Comparison of ENCODE assay signal across 41 cellular contexts in the genomic region with DNA sequence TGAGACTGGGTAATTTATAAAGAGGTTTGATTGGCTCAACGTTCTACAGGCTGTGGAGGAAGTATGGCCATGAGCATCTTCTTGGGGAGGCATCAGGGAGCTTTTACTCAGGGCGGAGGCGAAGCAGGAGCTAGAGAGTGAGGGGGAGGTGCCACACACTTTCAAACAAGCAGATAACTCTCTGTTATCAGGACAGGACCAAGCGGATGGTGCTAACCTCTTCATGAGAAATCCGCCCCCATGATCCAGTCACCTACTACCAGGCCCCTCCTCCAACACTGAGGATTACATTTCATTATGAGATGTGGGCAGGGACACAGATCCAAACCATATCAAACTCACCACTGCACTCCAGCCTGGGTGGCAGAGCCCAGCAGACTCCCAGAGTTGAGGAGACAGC. TPM values are rescaled to one million over a fixed set of nuclear protein-coding genes. Genes with fewer than 3 reads are reported as not detected.
"Had no signal": no experiment of that assay in that cellular context is flagged by ENCODE, and none has a peak within 500 bp of the region (broad histone marks: within the 10 kb centered on the region; RNA-seq: fewer than 3 reads in every experiment).

No MANE protein-coding gene starts in this region.

- H3K36me3 ChIP-seq: brain microvascular endothelial cell, breast epithelium had no signal

- H3K27ac Mint-ChIP-seq: activated B cell treated with CpG ODN at 0.5 μM for 24 hours; activated CD4-positive, alpha-beta memory T cell treated with anti-CD3 and anti-CD28 coated beads for 36 hours; activated CD4-positive, alpha-beta T cell treated with anti-CD3 and anti-CD28 coated beads, Interleukin-2, amount 10 ng/mL, durations not matched to agents 24 days and 14 days; activated CD8-positive, alpha-beta T cell treated with anti-CD3 and anti-CD28 coated beads for 36 hours; activated naive CD4-positive, alpha-beta T cell treated with anti-CD3 and anti-CD28 coated beads for 36 hours; activated naive CD4-positive, alpha-beta T cell treated with anti-CD3 and anti-CD28 coated beads, Interleukin-2, amount 50 U/mL, for 72 hours; activated naive CD8-positive, alpha-beta T cell treated with anti-CD3 and anti-CD28 coated beads, Interleukin-2, amount 10 ng/mL, durations not matched to agents 7 days and 5 days; activated naive CD8-positive, alpha-beta T cell treated with anti-CD3 and anti-CD28 coated beads, Interleukin-2, amount 50 U/mL, for 24 hours; activated T-cell treated with anti-CD3 and anti-CD28 coated beads, Interleukin-2, amount 50 U/mL, for 72 hours; activated T-helper 1 cell treated with anti-CD3 and anti-CD28 coated beads, Interleukin-12 subunit alpha, Interleukin-12 subunit beta, Interleukin-2, Interleukin-4 antibody, amounts not matched to agents 30 ng/mL and 10 ng/mL and 1 ng/mL, durations not matched to agents 14 hours and 24 hours and 36 hours; activated T-helper 17 cell treated with anti-CD3 and anti-CD28 coated beads, Interleukin-2, amount 50 U/mL, for 72 hours; T-helper 1 cell treated with Interleukin-12 subunit alpha and Interleukin-12 subunit beta and Interleukin-4 antibody, amounts not matched to agents 30 μg/mL and 1 μg/mL, for 36 hours; T-helper 2 cell treated with Interferon-gamma antibody and Interleukin-4, amounts not matched to agents 5 μg/mL and 100 μg/mL, for 36 hours had no signal

- DNase-seq: activated B cell treated with CpG ODN at 0.5 μM for 24 hours; activated CD4-positive, alpha-beta memory T cell treated with anti-CD3 and anti-CD28 coated beads for 36 hours; activated CD4-positive, alpha-beta T cell treated with anti-CD3 and anti-CD28 coated beads for 4 hours; activated CD4-positive, alpha-beta T cell treated with anti-CD3 and anti-CD28 coated beads, Interleukin-2, amount 10 ng/mL, durations not matched to agents 24 days and 14 days; activated CD4-positive, alpha-beta T cell treated with anti-CD3 and anti-CD28 coated beads, Interleukin-2, amount 50 U/mL, for 1 hour; activated CD4-positive, alpha-beta T cell treated with anti-CD3 and anti-CD28 coated beads, Interleukin-2, amount 50 U/mL, for 4 hours; activated CD4-positive, CD25-positive, alpha-beta regulatory T cell treated with anti-CD3 and anti-CD28 coated beads, Interleukin-2, amount 50 U/mL, for 72 hours; activated CD8-positive, alpha-beta memory T cell treated with anti-CD3 and anti-CD28 coated beads, Interleukin-2, amount 50 U/mL, for 4 hours; activated CD8-positive, alpha-beta T cell treated with anti-CD3 and anti-CD28 coated beads for 36 hours; activated effector memory CD4-positive, alpha-beta T cell treated with anti-CD3 and anti-CD28 coated beads, Interleukin-2, amount 50 U/mL, for 16 hours; activated gamma-delta T cell treated with Interleukin-2 at 50 U/mL for 16 hours; activated naive CD4-positive, alpha-beta T cell; activated naive CD4-positive, alpha-beta T cell treated with anti-CD3 and anti-CD28 coated beads for 36 hours; activated naive CD4-positive, alpha-beta T cell treated with anti-CD3 and anti-CD28 coated beads, Interleukin-2, amount 50 U/mL, for 16 hours; activated naive CD8-positive, alpha-beta T cell treated with anti-CD3 and anti-CD28 coated beads, Interleukin-2, amount 10 ng/mL, durations not matched to agents 7 days and 5 days; activated naive CD8-positive, alpha-beta T cell treated with anti-CD3 and anti-CD28 coated beads, Interleukin-2, amount 50 U/mL, for 24 hours; activated T-cell treated with anti-CD3 and anti-CD28 coated beads for 4 hours; activated T-cell treated with anti-CD3 and anti-CD28 coated beads, Interleukin-2, amount 50 U/mL, for 1 hour; activated T-cell treated with anti-CD3 and anti-CD28 coated beads, Interleukin-2, amount 50 U/mL, for 4 hours; activated T-cell treated with anti-CD3 and anti-CD28 coated beads, Interleukin-2, amount 50 U/mL, for 72 hours; amygdala; anterior cingulate cortex; body of pancreas; brain microvascular endothelial cell; central memory CD4-positive, alpha-beta T cell; T-helper 1 cell; T-helper 2 cell; T-helper 9 cell had no signal

- H3K4me3 ChIP-seq: body of pancreas, breast epithelium had no signal

- H3K4me1 ChIP-seq: body of pancreas, breast epithelium had no signal

- H3K36me3 Mint-ChIP-seq: activated CD4-positive, alpha-beta memory T cell treated with anti-CD3 and anti-CD28 coated beads for 36 hours; activated naive CD4-positive, alpha-beta T cell treated with anti-CD3 and anti-CD28 coated beads, Interleukin-2, amount 50 U/mL, for 72 hours; activated naive CD8-positive, alpha-beta T cell treated with anti-CD3 and anti-CD28 coated beads, Interleukin-2, amount 10 ng/mL, durations not matched to agents 7 days and 5 days had no signal

- H3K27me3 ChIP-seq: brain microvascular endothelial cell had no signal

- FAIRE-seq: astrocyte, TTC549 had no signal

- H3K4me1 Mint-ChIP-seq: activated B cell treated with CpG ODN at 0.5 μM for 24 hours; activated CD4-positive, alpha-beta T cell treated with anti-CD3 and anti-CD28 coated beads, Interleukin-2, amount 10 ng/mL, durations not matched to agents 24 days and 14 days; activated T-helper 17 cell treated with anti-CD3 and anti-CD28 coated beads, Interleukin-2, amount 50 U/mL, for 72 hours had no signal

- H3K9me3 Mint-ChIP-seq: activated CD4-positive, alpha-beta T cell treated with anti-CD3 and anti-CD28 coated beads, Interleukin-2, amount 10 ng/mL, durations not matched to agents 24 days and 14 days; activated CD8-positive, alpha-beta T cell treated with anti-CD3 and anti-CD28 coated beads for 36 hours; activated naive CD4-positive, alpha-beta T cell treated with anti-CD3 and anti-CD28 coated beads for 36 hours; activated naive CD8-positive, alpha-beta T cell treated with anti-CD3 and anti-CD28 coated beads, Interleukin-2, amount 50 U/mL, for 24 hours; activated T-cell treated with anti-CD3 and anti-CD28 coated beads, Interleukin-2, amount 50 U/mL, for 4 hours; activated T-helper 1 cell treated with anti-CD3 and anti-CD28 coated beads, Interleukin-12 subunit alpha, Interleukin-12 subunit beta, Interleukin-2, Interleukin-4 antibody, amounts not matched to agents 30 ng/mL and 10 ng/mL and 1 ng/mL, durations not matched to agents 14 hours and 24 hours and 36 hours; activated T-helper 17 cell treated with anti-CD3 and anti-CD28 coated beads, Interleukin-2, amount 50 U/mL, for 72 hours; T-helper 1 cell treated with Interleukin-12 subunit alpha and Interleukin-12 subunit beta and Interleukin-4 antibody, amounts not matched to agents 30 μg/mL and 1 μg/mL, for 36 hours; T-helper 2 cell treated with Interferon-gamma antibody and Interleukin-4, amounts not matched to agents 5 μg/mL and 100 μg/mL, for 36 hours had no signal

- H3K27ac ChIP-seq: body of pancreas, brain microvascular endothelial cell, breast epithelium, VCaP had no signal

- ATAC-seq: activated CD8-positive, alpha-beta T cell treated with anti-CD3 and anti-CD28 coated beads for 36 hours; activated naive CD4-positive, alpha-beta T cell treated with anti-CD3 and anti-CD28 coated beads, Interleukin-2, amount 50 U/mL, for 72 hours; activated naive CD8-positive, alpha-beta T cell treated with anti-CD3 and anti-CD28 coated beads, Interleukin-2, amount 50 U/mL, for 24 hours; activated T-cell treated with anti-CD3 and anti-CD28 coated beads, Interleukin-2, amount 50 U/mL, for 4 hours; activated T-cell treated with anti-CD3 and anti-CD28 coated beads, Interleukin-2, amount 50 U/mL, for 72 hours; activated T-helper 17 cell treated with anti-CD3 and anti-CD28 coated beads, Interleukin-2, amount 50 U/mL, for 72 hours; body of pancreas had no signal

- H3K4me3 Mint-ChIP-seq: activated B cell treated with CpG ODN at 0.5 μM for 24 hours; activated CD4-positive, alpha-beta memory T cell treated with anti-CD3 and anti-CD28 coated beads for 36 hours; activated CD4-positive, alpha-beta T cell treated with anti-CD3 and anti-CD28 coated beads, Interleukin-2, amount 10 ng/mL, durations not matched to agents 24 days and 14 days; activated CD8-positive, alpha-beta T cell treated with anti-CD3 and anti-CD28 coated beads for 36 hours; activated naive CD4-positive, alpha-beta T cell treated with anti-CD3 and anti-CD28 coated beads for 36 hours; activated naive CD8-positive, alpha-beta T cell treated with anti-CD3 and anti-CD28 coated beads, Interleukin-2, amount 10 ng/mL, durations not matched to agents 7 days and 5 days; activated naive CD8-positive, alpha-beta T cell treated with anti-CD3 and anti-CD28 coated beads, Interleukin-2, amount 50 U/mL, for 24 hours; activated T-cell treated with anti-CD3 and anti-CD28 coated beads, Interleukin-2, amount 50 U/mL, for 4 hours; activated T-cell treated with anti-CD3 and anti-CD28 coated beads, Interleukin-2, amount 50 U/mL, for 72 hours; activated T-helper 1 cell treated with anti-CD3 and anti-CD28 coated beads, Interleukin-12 subunit alpha, Interleukin-12 subunit beta, Interleukin-2, Interleukin-4 antibody, amounts not matched to agents 30 ng/mL and 10 ng/mL and 1 ng/mL, durations not matched to agents 14 hours and 24 hours and 36 hours; activated T-helper 17 cell treated with anti-CD3 and anti-CD28 coated beads, Interleukin-2, amount 50 U/mL, for 72 hours; T-helper 1 cell treated with Interleukin-12 subunit alpha and Interleukin-12 subunit beta and Interleukin-4 antibody, amounts not matched to agents 30 μg/mL and 1 μg/mL, for 36 hours; T-helper 2 cell treated with Interferon-gamma antibody and Interleukin-4, amounts not matched to agents 5 μg/mL and 100 μg/mL, for 36 hours had no signal

- H3K9me3 ChIP-seq: body of pancreas, breast epithelium had no signal

RNA-seq across cellular contexts. Expression of gene CCDC27, which starts 55.5 kb away (rescaled TPM):
- total RNA-seq: activated B cell treated with CpG ODN at 0.5 μM for 24 hours; activated CD4-positive, alpha-beta memory T cell treated with anti-CD3 and anti-CD28 coated beads for 36 hours; activated CD4-positive, alpha-beta T cell treated with anti-CD3 and anti-CD28 coated beads, Interleukin-2, amount 10 ng/mL, durations not matched to agents 24 days and 14 days; activated CD8-positive, alpha-beta memory T cell treated with anti-CD3 and anti-CD28 coated beads for 36 hours; activated CD8-positive, alpha-beta T cell treated with anti-CD3 and anti-CD28 coated beads for 36 hours; activated naive CD4-positive, alpha-beta T cell treated with anti-CD3 and anti-CD28 coated beads for 36 hours; activated naive CD4-positive, alpha-beta T cell treated with anti-CD3 and anti-CD28 coated beads, Interleukin-2, amount 50 U/mL, for 72 hours; activated naive CD8-positive, alpha-beta T cell treated with anti-CD3 and anti-CD28 coated beads, Interleukin-2, amount 10 ng/mL, durations not matched to agents 7 days and 5 days; activated T-cell treated with anti-CD3 and anti-CD28 coated beads, Interleukin-2, amount 50 U/mL, for 4 hours; activated T-cell treated with anti-CD3 and anti-CD28 coated beads, Interleukin-2, amount 50 U/mL, for 72 hours; activated T-helper 1 cell treated with anti-CD3 and anti-CD28 coated beads, Interleukin-12 subunit alpha, Interleukin-12 subunit beta, Interleukin-2, Interleukin-4 antibody, amounts not matched to agents 30 ng/mL and 10 ng/mL and 1 ng/mL, durations not matched to agents 14 hours and 24 hours and 36 hours; activated T-helper 17 cell treated with anti-CD3 and anti-CD28 coated beads, Interleukin-2, amount 50 U/mL, for 72 hours; astrocyte; body of pancreas; breast epithelium; cardiac septum; cerebellum had no signal
- polyA plus RNA-seq: adipose tissue had no signal
